Comparison of ENCODE assay signal across 2 cellular contexts in the genomic region with DNA sequence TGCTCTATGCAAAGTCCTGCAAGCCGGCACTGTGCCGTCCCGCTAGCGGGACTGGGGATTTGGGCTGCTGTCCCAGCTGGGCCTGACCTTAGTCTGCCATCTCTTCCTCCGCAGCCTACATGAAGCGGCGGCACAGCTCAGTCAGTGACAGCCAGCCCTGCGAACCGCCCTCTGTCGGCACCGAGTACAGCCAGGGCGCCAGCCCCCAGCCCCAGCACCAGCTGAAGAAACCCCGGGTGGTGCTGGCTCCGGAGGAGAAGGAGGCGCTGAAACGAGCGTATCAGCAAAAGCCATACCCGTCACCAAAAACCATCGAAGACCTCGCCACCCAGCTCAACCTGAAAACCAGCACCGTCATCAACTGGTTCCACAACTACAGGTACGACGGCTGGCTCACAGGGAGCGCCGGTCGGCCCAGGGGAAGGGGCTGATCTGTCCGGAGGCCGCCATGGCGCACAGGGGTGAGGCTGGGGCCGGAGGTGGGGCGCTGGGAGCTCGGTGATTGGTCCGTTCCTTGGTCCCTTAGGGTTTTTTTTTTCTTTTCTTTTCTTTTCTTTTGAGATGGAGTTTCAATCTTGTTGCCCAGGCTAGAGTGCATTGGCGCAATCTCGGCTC.
A peak's percentile ranks its signal among the peaks of the same experiment; 100 is the strongest.
TF ChIP-seq lines count a peak whose summit lies in the region.

No MANE protein-coding gene starts in this region.

TF ChIP-seq in GM23338, 12 proteins besides CTCF, POLR2A, EP300 and RAD21:
- TF ChIP-seq ZNF114 (CRISPR knock-in tag; IDR thresholded peaks at IDR 0.05) = no peak
- no peak for TF ChIP-seq NANOG (IDR thresholded peaks at IDR 0.05; ENCODE audit: borderline replicate concordance)
- no peak for TF ChIP-seq POLR2AphosphoS5 (IDR thresholded peaks at IDR 0.05; ENCODE audit: low read depth)
- TF ChIP-seq JUNB (IDR thresholded peaks at IDR 0.05; ENCODE audit: unreplicated experiment) = no peak
- no peak for TF ChIP-seq EZH2 (IDR thresholded peaks at IDR 0.05; ENCODE audit: low read depth, unreplicated experiment)
- no peak for TF ChIP-seq CREB1 (CRISPR knock-in tag; IDR thresholded peaks at IDR 0.05; ENCODE audit: low read depth)
- TF ChIP-seq EZH2phosphoT487 (IDR thresholded peaks at IDR 0.05; ENCODE audit: unreplicated experiment) = no peak
- TF ChIP-seq, protein P1, sequence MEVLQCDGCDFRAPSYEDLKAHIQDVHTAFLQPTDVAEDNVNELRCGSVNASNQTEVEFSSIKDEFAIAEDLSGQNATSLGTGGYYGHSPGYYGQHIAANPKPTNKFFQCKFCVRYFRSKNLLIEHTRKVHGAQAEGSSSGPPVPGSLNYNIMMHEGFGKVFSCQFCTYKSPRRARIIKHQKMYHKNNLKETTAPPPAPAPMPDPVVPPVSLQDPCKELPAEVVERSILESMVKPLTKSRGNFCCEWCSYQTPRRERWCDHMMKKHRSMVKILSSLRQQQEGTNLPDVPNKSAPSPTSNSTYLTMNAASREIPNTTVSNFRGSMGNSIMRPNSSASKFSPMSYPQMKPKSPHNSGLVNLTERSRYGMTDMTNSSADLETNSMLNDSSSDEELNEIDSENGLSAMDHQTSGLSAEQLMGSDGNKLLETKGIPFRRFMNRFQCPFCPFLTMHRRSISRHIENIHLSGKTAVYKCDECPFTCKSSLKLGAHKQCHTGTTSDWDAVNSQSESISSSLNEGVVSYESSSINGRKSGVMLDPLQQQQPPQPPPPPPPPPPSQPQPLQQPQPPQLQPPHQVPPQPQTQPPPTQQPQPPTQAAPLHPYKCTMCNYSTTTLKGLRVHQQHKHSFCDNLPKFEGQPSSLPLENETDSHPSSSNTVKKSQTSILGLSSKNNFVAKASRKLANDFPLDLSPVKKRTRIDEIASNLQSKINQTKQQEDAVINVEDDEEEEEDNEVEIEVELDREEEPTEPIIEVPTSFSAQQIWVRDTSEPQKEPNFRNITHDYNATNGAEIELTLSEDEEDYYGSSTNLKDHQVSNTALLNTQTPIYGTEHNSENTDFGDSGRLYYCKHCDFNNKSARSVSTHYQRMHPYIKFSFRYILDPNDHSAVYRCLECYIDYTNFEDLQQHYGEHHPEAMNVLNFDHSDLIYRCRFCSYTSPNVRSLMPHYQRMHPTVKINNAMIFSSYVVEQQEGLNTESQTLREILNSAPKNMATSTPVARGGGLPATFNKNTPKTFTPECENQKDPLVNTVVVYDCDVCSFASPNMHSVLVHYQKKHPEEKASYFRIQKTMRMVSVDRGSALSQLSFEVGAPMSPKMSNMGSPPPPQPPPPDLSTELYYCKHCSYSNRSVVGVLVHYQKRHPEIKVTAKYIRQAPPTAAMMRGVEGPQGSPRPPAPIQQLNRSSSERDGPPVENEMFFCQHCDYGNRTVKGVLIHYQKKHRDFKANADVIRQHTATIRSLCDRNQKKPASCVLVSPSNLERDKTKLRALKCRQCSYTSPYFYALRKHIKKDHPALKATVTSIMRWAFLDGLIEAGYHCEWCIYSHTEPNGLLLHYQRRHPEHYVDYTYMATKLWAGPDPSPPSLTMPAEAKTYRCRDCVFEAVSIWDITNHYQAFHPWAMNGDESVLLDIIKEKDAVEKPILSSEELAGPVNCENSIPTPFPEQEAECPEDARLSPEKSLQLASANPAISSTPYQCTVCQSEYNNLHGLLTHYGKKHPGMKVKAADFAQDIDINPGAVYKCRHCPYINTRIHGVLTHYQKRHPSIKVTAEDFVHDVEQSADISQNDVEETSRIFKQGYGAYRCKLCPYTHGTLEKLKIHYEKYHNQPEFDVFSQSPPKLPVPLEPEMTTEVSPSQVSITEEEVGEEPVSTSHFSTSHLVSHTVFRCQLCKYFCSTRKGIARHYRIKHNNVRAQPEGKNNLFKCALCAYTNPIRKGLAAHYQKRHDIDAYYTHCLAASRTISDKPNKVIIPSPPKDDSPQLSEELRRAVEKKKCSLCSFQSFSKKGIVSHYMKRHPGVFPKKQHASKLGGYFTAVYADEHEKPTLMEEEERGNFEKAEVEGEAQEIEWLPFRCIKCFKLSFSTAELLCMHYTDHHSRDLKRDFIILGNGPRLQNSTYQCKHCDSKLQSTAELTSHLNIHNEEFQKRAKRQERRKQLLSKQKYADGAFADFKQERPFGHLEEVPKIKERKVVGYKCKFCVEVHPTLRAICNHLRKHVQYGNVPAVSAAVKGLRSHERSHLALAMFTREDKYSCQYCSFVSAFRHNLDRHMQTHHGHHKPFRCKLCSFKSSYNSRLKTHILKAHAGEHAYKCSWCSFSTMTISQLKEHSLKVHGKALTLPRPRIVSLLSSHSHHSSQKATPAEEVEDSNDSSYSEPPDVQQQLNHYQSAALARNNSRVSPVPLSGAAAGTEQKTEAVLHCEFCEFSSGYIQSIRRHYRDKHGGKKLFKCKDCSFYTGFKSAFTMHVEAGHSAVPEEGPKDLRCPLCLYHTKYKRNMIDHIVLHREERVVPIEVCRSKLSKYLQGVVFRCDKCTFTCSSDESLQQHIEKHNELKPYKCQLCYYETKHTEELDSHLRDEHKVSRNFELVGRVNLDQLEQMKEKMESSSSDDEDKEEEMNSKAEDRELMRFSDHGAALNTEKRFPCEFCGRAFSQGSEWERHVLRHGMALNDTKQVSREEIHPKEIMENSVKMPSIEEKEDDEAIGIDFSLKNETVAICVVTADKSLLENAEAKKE (CRISPR knock-in tag; IDR thresholded peaks at IDR 0.05) = no peak
- TF ChIP-seq, protein P2, sequence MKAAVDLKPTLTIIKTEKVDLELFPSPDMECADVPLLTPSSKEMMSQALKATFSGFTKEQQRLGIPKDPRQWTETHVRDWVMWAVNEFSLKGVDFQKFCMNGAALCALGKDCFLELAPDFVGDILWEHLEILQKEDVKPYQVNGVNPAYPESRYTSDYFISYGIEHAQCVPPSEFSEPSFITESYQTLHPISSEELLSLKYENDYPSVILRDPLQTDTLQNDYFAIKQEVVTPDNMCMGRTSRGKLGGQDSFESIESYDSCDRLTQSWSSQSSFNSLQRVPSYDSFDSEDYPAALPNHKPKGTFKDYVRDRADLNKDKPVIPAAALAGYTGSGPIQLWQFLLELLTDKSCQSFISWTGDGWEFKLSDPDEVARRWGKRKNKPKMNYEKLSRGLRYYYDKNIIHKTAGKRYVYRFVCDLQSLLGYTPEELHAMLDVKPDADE (IDR thresholded peaks at IDR 0.05) = no peak

TF ChIP-seq in K562, 482 proteins besides CTCF, POLR2A, EP300 and RAD21:
- TF ChIP-seq ZNF232 (CRISPR knock-in tag; IDR thresholded peaks at IDR 0.05) (no peak), RBM22 (IDR thresholded peaks at IDR 0.05; ENCODE audit: low read depth, low read length, poor library complexity, severe bottlenecking) (peak; percentile 58)
- TF ChIP-seq, protein P3, sequence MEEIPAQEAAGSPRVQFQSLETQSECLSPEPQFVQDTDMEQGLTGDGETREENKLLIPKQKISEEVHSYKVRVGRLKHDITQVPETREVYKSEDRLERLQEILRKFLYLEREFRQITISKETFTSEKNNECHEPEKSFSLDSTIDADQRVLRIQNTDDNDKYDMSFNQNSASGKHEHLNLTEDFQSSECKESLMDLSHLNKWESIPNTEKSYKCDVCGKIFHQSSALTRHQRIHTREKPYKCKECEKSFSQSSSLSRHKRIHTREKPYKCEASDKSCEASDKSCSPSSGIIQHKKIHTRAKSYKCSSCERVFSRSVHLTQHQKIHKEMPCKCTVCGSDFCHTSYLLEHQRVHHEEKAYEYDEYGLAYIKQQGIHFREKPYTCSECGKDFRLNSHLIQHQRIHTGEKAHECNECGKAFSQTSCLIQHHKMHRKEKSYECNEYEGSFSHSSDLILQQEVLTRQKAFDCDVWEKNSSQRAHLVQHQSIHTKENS (CRISPR knock-in tag; IDR thresholded peaks at IDR 0.05) = no peak
